ENCODE assay signal across 8 cellular contexts in genomic region chr2:231800493-231801091, GRCh38. TPM values are rescaled to one million over a fixed set of nuclear protein-coding genes. Genes with fewer than 3 reads are reported as not detected.
DNase-seq lines count a peak whose midpoint lies in the region; ATAC-seq, FAIRE-seq and TF ChIP-seq lines count a peak whose summit lies in the region.

No MANE protein-coding gene starts in this region.

- peaks cover 12% of the 10 kb centered on the region for H3K79me2 ChIP-seq in GM23338 (replicated peaks; ENCODE audit: insufficient read depth)

- H3K9me3 ChIP-seq in SJSA1 (replicated peaks), result no peaks in the 10 kb centered on the region
- H3K9me3 ChIP-seq in mucosa of descending colon, result no peaks in the 10 kb centered on the region

- no peaks in the 10 kb centered on the region for H3K9me3 Mint-ChIP-seq in GM23338

- 0 out of 2 replicates have a peak, but pooled peaks cover 4% of the 10 kb centered on the region for H3F3A ChIP-seq in GM23338 (replicated peaks; ENCODE audit: low read depth)

- H3K27ac Mint-ChIP-seq in GM23338, result no peak overlapping the region

- H3K4me1 ChIP-seq in GM23338 (ENCODE audit: insufficient read depth) (0 out of 2 replicates have a peak, but pooled peaks cover 4% of the 10 kb centered on the region), SJSA1 (replicated peaks) (no peaks in the 10 kb centered on the region), mucosa of descending colon (ENCODE audit: low read depth) (peaks cover 4% of the 10 kb centered on the region)

- no peak overlapping the region for H3K4me2 ChIP-seq in GM23338

- TF ChIP-seq CTCF in GM23338 (conservative IDR thresholded peaks at IDR 0.05; ENCODE audit: low read depth in 2 of 2) (peak; percentile 72 to 97), choroid plexus epithelial cell (conservative IDR thresholded peaks at IDR 0.05; ENCODE audit: low read depth, low read length) (peak; percentile 87), mucosa of descending colon (IDR thresholded peaks at IDR 0.05) (peak; percentile 51)

- no peak overlapping the region for H2AFZ ChIP-seq in GM23338

- DNase-seq in AG20443 (ENCODE audit: low spot score) (peak; percentile 62), GM23338 (ENCODE audit: low spot score) (peak; percentile 81), SJSA1 (ENCODE audit: low read depth in 1 of 2, low spot score in 2 of 2) (peak; percentile 24 to 55), choroid plexus epithelial cell (ENCODE audit: low read depth) (peak; percentile 60), mucosa of descending colon (peak in 2 of 3 donors; percentile 59 to 70), frontal cortex (ENCODE audit: low spot score in 2 of 2) (no peak), cerebellar nuclear complex (lab: John Stamatoyannopoulos, UW) (no peak)

- H3K9me2 ChIP-seq in GM23338 (ENCODE audit: insufficient read depth), result no peaks in the 10 kb centered on the region

- no peaks in the 10 kb centered on the region for H3K27me3 Mint-ChIP-seq in GM23338 (ENCODE audit: insufficient read depth, low read depth, poor library complexity)

- H3K27ac ChIP-seq in GM23338 (ENCODE audit: low read depth) (no peak overlapping the region), SJSA1 (no peak overlapping the region)

- H3K4me3 ChIP-seq in GM23338 (no peak overlapping the region), SJSA1 (no peak overlapping the region), choroid plexus epithelial cell (ENCODE audit: low read depth, low read length) (no peak overlapping the region), mucosa of descending colon (no peak overlapping the region)

- peaks cover 28% of the 10 kb centered on the region for H4K20me1 ChIP-seq in GM23338 (replicated peaks; ENCODE audit: insufficient read depth)

- intact Hi-C loops in mucosa of descending colon (cut with DNase I, micrococcal nuclease), result no loop called here

- H3K4me3 Mint-ChIP-seq in GM23338, result no peak overlapping the region

- ATAC-seq in GM23338, result peak; percentile 79
- ATAC-seq in mucosa of descending colon, result peak; percentile 60
- no peak for ATAC-seq in HG02981 (IDR thresholded peaks at IDR 0.05; ENCODE audit: unreplicated experiment)

- FAIRE-seq in frontal cortex (lab: Jason Lieb, UNC), result no peak

- peaks cover 45% of the 10 kb centered on the region for H3K36me3 Mint-ChIP-seq in GM23338 (ENCODE audit: low read depth)

- peaks cover 23% of the 10 kb centered on the region; the same call in 1 of the 2 replicates for H3K36me3 ChIP-seq in GM23338 (ENCODE audit: insufficient read depth)
- peaks cover 69% of the 10 kb centered on the region for H3K36me3 ChIP-seq in SJSA1
- H3K36me3 ChIP-seq in mucosa of descending colon (ENCODE audit: low read depth), result peaks cover 6% of the 10 kb centered on the region

- H3K27me3 ChIP-seq in GM23338 (ENCODE audit: insufficient read depth), result no peaks in the 10 kb centered on the region
- H3K27me3 ChIP-seq in SJSA1 (replicated peaks), result no peaks in the 10 kb centered on the region

- H3K4me1 Mint-ChIP-seq in GM23338, result peaks cover 10% of the 10 kb centered on the region

TF ChIP-seq in GM23338, 12 proteins besides CTCF, POLR2A, EP300 and RAD21 (continues in another document):
- no peak for TF ChIP-seq NANOG (IDR thresholded peaks at IDR 0.05; ENCODE audit: borderline replicate concordance)
- no peak for TF ChIP-seq ETS1 (IDR thresholded peaks at IDR 0.05)
- TF ChIP-seq EZH2 (IDR thresholded peaks at IDR 0.05; ENCODE audit: low read depth, unreplicated experiment), result no peak
- TF ChIP-seq JUNB (IDR thresholded peaks at IDR 0.05; ENCODE audit: unreplicated experiment), result no peak
- TF ChIP-seq EZH2phosphoT487 (IDR thresholded peaks at IDR 0.05; ENCODE audit: unreplicated experiment), result no peak
- TF ChIP-seq ZNF331 (CRISPR knock-in tag; IDR thresholded peaks at IDR 0.05; ENCODE audit: low read depth), result no peak
- TF ChIP-seq CREB1 (CRISPR knock-in tag; IDR thresholded peaks at IDR 0.05; ENCODE audit: low read depth), result no peak
- no peak for TF ChIP-seq REST (IDR thresholded peaks at IDR 0.05; ENCODE audit: unreplicated experiment)
- no peak for TF ChIP-seq POLR2AphosphoS5 (IDR thresholded peaks at IDR 0.05; ENCODE audit: low read depth)
- TF ChIP-seq ZNF114 (CRISPR knock-in tag; IDR thresholded peaks at IDR 0.05), result no peak

RNA-seq across cellular contexts. Expression of gene COPS7B, which starts 14.3 kb away (rescaled TPM):
- 61.6 and 63.7 TPM in 2 replicates for total RNA-seq in GM23338 (2014; rRNA removed; shearing (Covaris generic))
- polyA plus RNA-seq in GM23338 (2016; fragmentation: Nextera tagmentation; extraction: Ambion mirVana), result 40.9 and 44.9 TPM in 2 replicates
- 12.3 and 24.9 TPM in 2 replicates for total RNA-seq in SJSA1 (2014; rRNA removed; shearing (Covaris generic))
- total RNA-seq in mucosa of descending colon (10 to 100 TPM; 25.4 to 34.1 (median 29.4) TPM), frontal cortex (16.7 TPM)

RNA-seq across cellular contexts. Expression of gene PDE6D, which starts 19.5 kb away (rescaled TPM):
- 35.2 and 50.3 TPM in 2 replicates for total RNA-seq in GM23338 (2014; rRNA removed; shearing (Covaris generic))
- polyA plus RNA-seq in GM23338 (2016; fragmentation: Nextera tagmentation; extraction: Ambion mirVana), result 54.5 and 55.6 TPM in 2 replicates
- 27.1 and 34.2 TPM in 2 replicates for total RNA-seq in SJSA1 (2014; rRNA removed; shearing (Covaris generic))
- 10 to 100 TPM; 17.6 to 21.8 (median 18.6) TPM for total RNA-seq in mucosa of descending colon
- 28.1 TPM for total RNA-seq in frontal cortex

Comparison
In these comparisons a context has a peak if more than half of its experiments do, and no peak if none do; other contexts are left out.
1. DNase-seq: peak in AG20443 (single experiment), GM23338 (single experiment), SJSA1 (2 of 2), choroid plexus epithelial cell (single experiment) and mucosa of descending colon (2 of 3); none in frontal cortex (0 of 2) and cerebellar nuclear complex (0 of 2).
2. Peak in every context shown above with its lines, with median percentiles within 50 percentile points of each other: CTCF ChIP-seq.